17 cellular contexts compared by ENCODE assay signal in the genomic region with DNA sequence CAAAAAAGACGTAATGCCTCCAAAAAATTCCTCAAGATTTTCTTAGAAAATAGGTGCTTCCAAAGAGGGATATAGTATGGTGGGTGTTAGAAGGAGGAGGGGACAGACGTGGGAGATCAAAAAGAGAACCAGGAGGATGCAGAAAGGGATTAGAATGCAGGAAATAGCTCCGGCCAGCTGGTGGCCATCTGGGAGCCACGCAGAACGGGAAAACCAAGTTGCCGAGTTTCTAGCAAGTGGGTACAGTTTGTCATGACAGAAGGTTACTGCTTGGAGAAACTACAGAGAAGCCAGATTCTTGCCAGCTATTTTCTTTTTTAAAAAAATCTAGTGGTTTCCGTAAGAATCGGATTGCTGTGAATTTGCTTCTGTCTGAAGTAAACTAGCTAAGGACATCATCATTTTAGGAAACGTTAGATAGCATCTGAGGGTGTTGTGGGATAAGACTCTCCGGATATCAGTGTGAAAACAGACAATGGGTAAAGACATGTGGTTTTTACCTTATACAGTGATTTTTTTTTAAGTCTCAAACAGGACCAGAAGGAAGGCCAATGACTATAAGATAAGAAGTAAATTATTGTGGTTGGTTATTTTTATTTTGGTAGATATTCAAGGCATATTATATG.
DNase-seq lines count a peak whose midpoint lies in the region; ATAC-seq and TF ChIP-seq lines count a peak whose summit lies in the region.
"Had no signal": no experiment of that assay in that cellular context is flagged by ENCODE, and none has a peak within 500 bp of the region (broad histone marks: within the 10 kb centered on the region; RNA-seq: fewer than 3 reads in every experiment).

No MANE protein-coding gene starts in this region.

- H3F3A ChIP-seq in GM23248 (ENCODE audit: insufficient read depth), result peaks cover 4% of the 10 kb centered on the region; the same call in 1 of the 2 replicates

- H4K20me1 ChIP-seq in GM23248 (ENCODE audit: insufficient read depth), result no peaks in the 10 kb centered on the region

- H3K4me2 ChIP-seq in GM23248 (ENCODE audit: unreplicated experiment), result peak overlapping the region; percentile 32
- H3K4me2 ChIP-seq: PC-9 had no signal

- H3K4me1 ChIP-seq in GM23248 (ENCODE audit: insufficient read depth), result peaks cover 6% of the 10 kb centered on the region; the same call in 1 of the 2 replicates
- H3K4me1 ChIP-seq: gastrocnemius medialis, right atrium auricular region, suprapubic skin had no signal

- H3K79me2 ChIP-seq in GM23248 (ENCODE audit: insufficient read depth), result no peaks in the 10 kb centered on the region

- no peak overlapping the region for H3K9ac ChIP-seq in GM23248

- ATAC-seq in HG03095 (IDR thresholded peaks at IDR 0.05; ENCODE audit: unreplicated experiment), result no peak
- ATAC-seq: gastrocnemius medialis had no signal

- H3K4me3 ChIP-seq in GM23248, result 0 out of 2 replicates have a peak overlapping the region, but pooled peaks have one; percentile 10
- no peak overlapping the region for H3K4me3 ChIP-seq in foreskin fibroblast (ENCODE audit: low read depth in 1 of 2, low read length in 2 of 2)
- no peak overlapping the region for H3K4me3 ChIP-seq in H7 (ENCODE audit: insufficient read depth, low read depth, low read length)
- H3K4me3 ChIP-seq: gastrocnemius medialis, lung, PC-9, right atrium auricular region, suprapubic skin had no signal

- DNase-seq in AG08395 (ENCODE audit: low spot score), result peak; percentile 41
- DNase-seq in GM23248, result peak; percentile 51
- peak; percentile 12 for DNase-seq in amniotic epithelial cell (ENCODE audit: low read depth)
- DNase-seq in foreskin fibroblast, result peak; percentile 42 to 79
- no peak for DNase-seq in foreskin melanocyte
- no peak for DNase-seq in NCI-H1092 treated with DMSO at 0.1 percent for 48 hours (lab: John Stamatoyannopoulos, UW)
- DNase-seq in H7, result no peak
- DNase-seq: activated effector memory CD4-positive, alpha-beta T cell treated with Interleukin-2 at 50 U/mL for 16 hours; BE2C; gastrocnemius medialis; NCI-H1694 treated with DMSO at 0.1 percent for 48 hours; nephron progenitor cell; PC-9 had no signal

- H3K27ac ChIP-seq in GM23248, result no peak overlapping the region
- H3K27ac ChIP-seq: gastrocnemius medialis, PC-9, right atrium auricular region, suprapubic skin had no signal

- peak overlapping the region; percentile 69 for H2AFZ ChIP-seq in GM23248
- H2AFZ ChIP-seq: PC-9 had no signal

- in situ Hi-C loops in GM23248 (cut with MboI), result no loop called here

- no peaks in the 10 kb centered on the region for H3K27me3 ChIP-seq in GM23248 (replicated peaks; ENCODE audit: insufficient read depth)
- H3K27me3 ChIP-seq in H7 (ENCODE audit: control insufficient read depth, insufficient read depth, low read length), result no peaks in the 10 kb centered on the region
- H3K27me3 ChIP-seq: BE2C, gastrocnemius medialis, right atrium auricular region, suprapubic skin had no signal

- TF ChIP-seq CTCF in foreskin fibroblast (IDR thresholded peaks at IDR 0.05; ENCODE audit: low read depth, low read length), result no peak

- H3K9me2 ChIP-seq in GM23248 (ENCODE audit: insufficient read depth), result no peaks in the 10 kb centered on the region

- no peaks in the 10 kb centered on the region for H3K36me3 ChIP-seq in GM23248 (ENCODE audit: low read depth)
- H3K36me3 ChIP-seq in H7 (replicated peaks; ENCODE audit: control insufficient read depth, insufficient read depth, low read length), result no peaks in the 10 kb centered on the region
- H3K36me3 ChIP-seq: BE2C, gastrocnemius medialis, right atrium auricular region, suprapubic skin had no signal

- WGBS in GM23248 (ENCODE audit: low coverage in 1 of 2, low lambda C conversion rate in 2 of 2, missing lambda C conversion rate in 2 of 2), 2 experiments, result 5 to 8% methylated on average over 10 of the region's 10 CpGs

- H3K9me3 ChIP-seq in GM23248 (ENCODE audit: low read depth), result no peaks in the 10 kb centered on the region
- H3K9me3 ChIP-seq: BE2C, gastrocnemius medialis, right atrium auricular region, suprapubic skin had no signal

Comparison
In these comparisons a context has a peak if more than half of its experiments do, and no peak if none do; other contexts are left out.
1. DNase-seq: peak in AG08395 (single experiment), GM23248 (single experiment), amniotic epithelial cell (single experiment) and foreskin fibroblast (2 of 2); none in foreskin melanocyte (single experiment), NCI-H1092 treated with DMSO at 0.1 percent for 48 hours (single experiment) and H7 (single experiment).